10 cellular contexts compared by ENCODE assay signal in the genomic region with DNA sequence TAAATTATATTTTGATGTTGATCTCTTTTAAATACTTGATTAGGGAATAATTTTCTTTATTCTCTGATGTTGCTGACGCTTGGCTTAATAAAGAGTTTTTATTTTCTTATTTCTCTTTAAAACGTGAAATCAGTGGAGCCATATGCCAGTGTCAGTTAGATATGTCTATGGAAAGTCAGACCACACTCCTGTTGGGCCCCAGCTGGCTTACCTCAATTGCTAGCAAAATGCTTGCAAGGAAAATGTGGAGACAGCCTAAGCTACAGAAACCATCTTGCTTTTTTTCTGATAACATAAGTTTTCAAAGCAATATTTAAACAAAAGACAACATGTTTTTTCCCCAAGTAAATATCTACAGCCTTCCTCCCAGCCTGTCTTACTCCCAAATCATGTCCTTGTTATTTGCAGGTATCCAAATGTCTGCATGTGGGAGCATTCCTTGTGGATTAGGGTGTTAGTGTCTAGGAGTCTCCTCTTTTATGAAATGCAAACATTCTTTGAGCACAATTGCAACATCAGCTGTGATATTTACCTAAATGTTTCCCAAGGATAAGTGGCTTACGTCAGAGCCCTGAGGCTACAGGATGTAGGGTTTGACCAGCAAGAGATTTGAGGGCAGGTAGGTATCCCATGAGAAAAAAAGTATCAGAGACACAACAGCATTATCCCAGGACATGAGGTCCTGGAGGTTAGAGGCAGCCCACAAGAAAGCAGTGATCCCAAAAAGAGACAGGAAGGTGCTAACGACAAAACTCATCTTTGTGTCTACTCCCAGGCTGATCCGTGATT.
A peak's percentile ranks its signal among the peaks of the same experiment; 100 is the strongest.
DNase-seq lines count a peak whose midpoint lies in the region; ATAC-seq and TF ChIP-seq lines count a peak whose summit lies in the region.
"Had no signal": no experiment of that assay in that cellular context is flagged by ENCODE, and none has a peak within 500 bp of the region (broad histone marks: within the 10 kb centered on the region; RNA-seq: fewer than 3 reads in every experiment).

No MANE protein-coding gene starts in this region.

- DNase-seq in HS-5 (ENCODE audit: low read depth) (peak; percentile 11), NCI-H748 treated with DMSO at 0.1 percent for 48 hours (lab: John Stamatoyannopoulos, UW) (peak; percentile 65), epithelial cell of proximal tubule (ENCODE audit: low read depth) (peak; percentile 31), retinal pigment epithelial cell (ENCODE audit: low read depth) (peak; percentile 39), ACHN (no peak), GM10248 (ENCODE audit: extremely low spot score) (no peak)
- DNase-seq: naive thymus-derived CD8-positive, alpha-beta T cell; stimulated activated CD4-positive, alpha-beta T cell treated with anti-CD3 and anti-CD28 coated beads, Interleukin-12 subunit alpha, Interleukin-12 subunit beta, amount 100 ng/mL, for 4 hours; stimulated activated CD8-positive, alpha-beta memory T cell treated with anti-CD3 and anti-CD28 coated beads, Interleukin-4, amount 100 ng/mL, for 48 hours had no signal

- POLR2A ChIA-PET in GM10248 (lab: Yijun Ruan, JAX), result no interaction called here

- no peak overlapping the region for H3K4me3 ChIP-seq in epithelial cell of proximal tubule (ENCODE audit: low read depth, low read length)
- H3K4me3 ChIP-seq in retinal pigment epithelial cell (ENCODE audit: low read length), result no peak overlapping the region

- no peak overlapping the region for H3K4me3 Mint-ChIP-seq in activated T-helper 17 cell treated with anti-CD3 and anti-CD28 coated beads, Interleukin-2, amount 50 U/mL, for 72 hours
- H3K4me3 Mint-ChIP-seq: naive thymus-derived CD8-positive, alpha-beta T cell had no signal

- H3K4me1 Mint-ChIP-seq in activated T-helper 17 cell treated with anti-CD3 and anti-CD28 coated beads, Interleukin-2, amount 50 U/mL, for 72 hours, result no peaks in the 10 kb centered on the region
- H3K4me1 Mint-ChIP-seq: naive thymus-derived CD8-positive, alpha-beta T cell had no signal

- peaks cover 4% of the 10 kb centered on the region for H3K9me3 Mint-ChIP-seq in activated T-helper 17 cell treated with anti-CD3 and anti-CD28 coated beads, Interleukin-2, amount 50 U/mL, for 72 hours

- ATAC-seq in activated T-helper 17 cell treated with anti-CD3 and anti-CD28 coated beads, Interleukin-2, amount 50 U/mL, for 72 hours (replicated peaks), result no peak
- ATAC-seq: naive thymus-derived CD8-positive, alpha-beta T cell had no signal

- CTCF ChIA-PET in GM10248 (lab: Yijun Ruan, JAX), result interaction anchor here (2.3 kb wide), 1 partner anchor 13 kb away, joined by 8 read pairs; no protein-coding TSS in a partner anchor

- TF ChIP-seq CTCF in epithelial cell of proximal tubule (conservative IDR thresholded peaks at IDR 0.05; ENCODE audit: low read depth, low read length), result no peak
- no peak for TF ChIP-seq CTCF in retinal pigment epithelial cell (conservative IDR thresholded peaks at IDR 0.05; ENCODE audit: low read depth, low read length)
- no peak for TF ChIP-seq CTCF in GM10248 (IDR thresholded peaks at IDR 0.05; ENCODE audit: control extremely low read depth, extremely low read depth, low read depth, missing control alignments)

- no peak overlapping the region for H3K27ac Mint-ChIP-seq in activated T-helper 17 cell treated with anti-CD3 and anti-CD28 coated beads, Interleukin-2, amount 50 U/mL, for 72 hours
- H3K27ac Mint-ChIP-seq: naive thymus-derived CD8-positive, alpha-beta T cell had no signal

- H3K27me3 Mint-ChIP-seq in activated T-helper 17 cell treated with anti-CD3 and anti-CD28 coated beads, Interleukin-2, amount 50 U/mL, for 72 hours, result peaks cover 6% of the 10 kb centered on the region

- H3K36me3 Mint-ChIP-seq in activated T-helper 17 cell treated with anti-CD3 and anti-CD28 coated beads, Interleukin-2, amount 50 U/mL, for 72 hours (ENCODE audit: low read depth), result no peaks in the 10 kb centered on the region

- in situ Hi-C loops in ACHN (cut with HindIII; ENCODE audit: low pct_ligation_motif_present, low pct_unique_long_range_greater_than_20kb, low sequenced_read_pairs), result no loop called here

Comparison
In these comparisons a context has a peak if more than half of its experiments do, and no peak if none do; other contexts are left out.
1. DNase-seq: peak in HS-5 (single experiment), NCI-H748 treated with DMSO at 0.1 percent for 48 hours (single experiment), epithelial cell of proximal tubule (single experiment) and retinal pigment epithelial cell (single experiment); none in ACHN (single experiment) and GM10248 (single experiment).